ENCODE assay signal across 8 cellular contexts in the genomic region with DNA sequence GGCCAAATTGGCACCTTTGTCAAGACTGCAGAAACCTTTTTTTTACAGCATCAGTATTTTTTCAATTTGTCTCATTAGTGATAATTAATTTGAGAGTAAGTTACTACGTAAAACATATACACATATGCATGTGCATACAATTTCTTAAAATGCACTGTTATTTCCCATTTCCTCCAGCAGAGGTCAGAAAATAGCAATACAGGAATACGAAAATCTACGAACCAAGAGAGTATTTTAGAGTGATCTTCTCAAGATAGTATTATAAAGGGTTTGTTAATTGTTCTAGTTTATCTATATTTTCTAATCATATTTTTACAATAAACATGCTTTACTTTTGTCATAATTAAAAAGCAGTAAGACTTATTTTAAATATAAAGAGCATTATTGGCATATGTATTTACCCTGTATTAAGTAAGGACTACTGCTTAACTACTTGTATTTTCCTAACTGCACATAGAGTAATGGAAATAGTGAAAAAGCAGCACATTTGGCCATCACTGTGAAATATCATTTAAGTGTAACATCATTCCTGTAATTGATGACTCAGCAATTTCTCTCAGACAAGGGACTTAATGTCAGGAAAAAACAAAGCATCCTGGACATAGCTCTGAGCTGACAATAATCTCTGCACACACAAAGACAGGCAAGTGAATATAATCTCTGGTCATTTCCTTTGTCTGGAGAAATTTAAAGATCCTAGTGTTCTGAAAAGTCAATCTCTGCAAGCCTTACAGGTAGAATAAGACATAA. TPM values are rescaled to one million over a fixed set of nuclear protein-coding genes. Genes with fewer than 3 reads are reported as not detected.
DNase-seq lines count a peak whose midpoint lies in the region; ATAC-seq and TF ChIP-seq lines count a peak whose summit lies in the region.

No MANE protein-coding gene starts in this region.

- H3K4me1 ChIP-seq in gastroesophageal sphincter: peaks cover 0 to 5% (median 0%) of the 10 kb centered on the region in 3 donors

- no peaks in the 10 kb centered on the region for H3K9me3 Mint-ChIP-seq in type B pancreatic cell

- no peaks in the 10 kb centered on the region for H3K4me1 Mint-ChIP-seq in type B pancreatic cell (ENCODE audit: unreplicated experiment)

- H3K36me3 ChIP-seq in gastroesophageal sphincter: no peaks in the 10 kb centered on the region

- CTCF ChIA-PET in AG04450 (lab: Charles Lee): interaction anchor here (0.6 to 1.9 kb wide), 6 partner anchors 10 to 407 kb away, joined by 3 to 12 read pairs (median 4); no protein-coding TSS in a partner anchor
- CTCF ChIA-PET in RWPE1 (lab: Yijun Ruan, JAX): interaction anchor here (0.6 to 0.7 kb wide), 2 partner anchors 102 to 780 kb away, joined by 3 to 5 read pairs; no protein-coding TSS in a partner anchor

- TF ChIP-seq POLR2A in gastroesophageal sphincter (IDR thresholded peaks at IDR 0.05): no peak

- H3K9me3 ChIP-seq in AG04450 (ENCODE audit: control insufficient read depth, insufficient read depth, low read length) (no peaks in the 10 kb centered on the region), gastroesophageal sphincter (no peaks in the 10 kb centered on the region)

- DNase-seq in AG04450 (ENCODE audit: low read depth, low spot score) (peak; percentile 2), RWPE1 (ENCODE audit: low spot score) (peak; percentile 2), type B pancreatic cell (ENCODE audit: extremely low spot score, unreplicated experiment) (no peak)

- TF ChIP-seq CTCF in AG04450 (IDR thresholded peaks at IDR 0.05; ENCODE audit: low read depth, low read length) (peak; percentile 57), RWPE1 (conservative IDR thresholded peaks at IDR 0.05; ENCODE audit: low read depth) (peak; percentile 69), gastroesophageal sphincter (IDR thresholded peaks at IDR 0.05) (peak; percentile 46 to 71 (median 56)), type B pancreatic cell (conservative IDR thresholded peaks at IDR 0.05) (peak; percentile 79)

- no peak overlapping the region for H3K4me3 Mint-ChIP-seq in type B pancreatic cell

- no peak overlapping the region for H3K27ac ChIP-seq in AG04450 (ENCODE audit: low read depth, low read length)
- H3K27ac ChIP-seq in RWPE1: no peak overlapping the region
- H3K27ac ChIP-seq in gastroesophageal sphincter: no peak overlapping the region

- H3K4me3 ChIP-seq in AG04450 (ENCODE audit: low read depth, low read length) (no peak overlapping the region), gastroesophageal sphincter (no peak overlapping the region)

- peak; percentile 45 for ATAC-seq in GM19351 (IDR thresholded peaks at IDR 0.05; ENCODE audit: unreplicated experiment)
- ATAC-seq in gastroesophageal sphincter: no peak
- no peak for ATAC-seq in GM21526 (IDR thresholded peaks at IDR 0.05; ENCODE audit: low FRiP score, unreplicated experiment)
- no peak for ATAC-seq in HG02623 (IDR thresholded peaks at IDR 0.05; ENCODE audit: unreplicated experiment)
- no peak for ATAC-seq in HG03342 (IDR thresholded peaks at IDR 0.05; ENCODE audit: unreplicated experiment)

- no peak for TF ChIP-seq EP300 in gastroesophageal sphincter (IDR thresholded peaks at IDR 0.05)

- H3K27me3 ChIP-seq in AG04450 (ENCODE audit: control insufficient read depth, insufficient read depth, low read length) (no peaks in the 10 kb centered on the region), gastroesophageal sphincter (no peaks in the 10 kb centered on the region)

- WGBS in gastroesophageal sphincter (ENCODE audit: low coverage in 1 of 2), 2 donors: 8 to 11% methylated on average over 3 of the region's 3 CpGs

- H3K36me3 Mint-ChIP-seq in type B pancreatic cell: no peaks in the 10 kb centered on the region

- no peaks in the 10 kb centered on the region for H3K27me3 Mint-ChIP-seq in type B pancreatic cell

- no peak overlapping the region for H3K27ac Mint-ChIP-seq in type B pancreatic cell

- POLR2A ChIA-PET in AG04450 (lab: Yijun Ruan, JAX): no interaction called here
- POLR2A ChIA-PET in RWPE1 (lab: Yijun Ruan, JAX; ENCODE audit: low non-redundant PET): no interaction called here

RNA-seq across cellular contexts. Expression of a gene that starts 45.6 kb away (rescaled TPM):
- 0.48 and 0.52 TPM in 2 replicates for polyA plus RNA-seq in AG04450 (2011; rRNA removed)
- 0.09 and 0.30 TPM in 2 replicates for polyA minus RNA-seq in AG04450 (2011; rRNA and poly(A)+ RNA removed)
- total RNA-seq in gastroesophageal sphincter: 10 to 100 TPM; 24.5 to 92.3 (median 72.2) TPM
- 5.5 and 20.8 TPM in 2 replicates for total RNA-seq in type B pancreatic cell (ENCODE audit: low replicate concordance)
